ENCODE assay signal across 8 cellular contexts in genomic region chr1:173420330-173420806, GRCh38. TPM values are rescaled to one million over a fixed set of nuclear protein-coding genes. Genes with fewer than 3 reads are reported as not detected.
A peak's percentile ranks its signal among the peaks of the same experiment; 100 is the strongest.
DNase-seq lines count a peak whose midpoint lies in the region; ATAC-seq, FAIRE-seq and TF ChIP-seq lines count a peak whose summit lies in the region.

No MANE protein-coding gene starts in this region.

- H3K9me3 Mint-ChIP-seq in T-cell, result no peaks in the 10 kb centered on the region

- H3K9me3 ChIP-seq in iPS DF 6.9 (ENCODE audit: control insufficient read depth, insufficient read depth, low read length), result no peaks in the 10 kb centered on the region
- H3K9me3 ChIP-seq in smooth muscle cell (replicated peaks; ENCODE audit: low read depth), result no peaks in the 10 kb centered on the region

- no CpG with 5 or more reads among the region's 7 CpGs for WGBS in iPS DF 6.9 (ENCODE audit: insufficient coverage, insufficient read length)
- WGBS in smooth muscle cell (ENCODE audit: low lambda C conversion rate), result 15% methylated on average over 7 of the region's 7 CpGs

- TF ChIP-seq CTCF in astrocyte of the cerebellum (IDR thresholded peaks at IDR 0.05; ENCODE audit: low read depth, low read length, missing control alignments), result peak; percentile 73
- TF ChIP-seq CTCF in smooth muscle cell (IDR thresholded peaks at IDR 0.05; ENCODE audit: borderline replicate concordance, insufficient read depth, poor library complexity, severe bottlenecking), result peak; percentile 89

- DNase-seq in GM18507 (ENCODE audit: extremely low spot score, insufficient read length, low read depth), result no peak
- DNase-seq in NCI-H187 (lab: John Stamatoyannopoulos, UW), result peak; percentile 76
- peak in 32 of 34 experiments; percentile 14 to 60 (median 44) for DNase-seq in T-cell
- peak; percentile 70 for DNase-seq in astrocyte of the cerebellum (ENCODE audit: low read depth)
- DNase-seq in iPS DF 6.9 (ENCODE audit: low read depth, low spot score), result peak; percentile 70
- peak; percentile 7 for DNase-seq in smooth muscle cell (lab: John Stamatoyannopoulos, UW; ENCODE audit: unreplicated experiment)

- POLR2A ChIA-PET in T-cell (lab: Charles Lee), result interaction anchor here (0.6 kb wide), 2 partner anchors 300 to 591 kb away, joined by 3 to 4 read pairs; no protein-coding TSS in a partner anchor

- H3K4me3 ChIP-seq in astrocyte of the cerebellum (ENCODE audit: low read depth, low read length) (no peak overlapping the region), iPS DF 6.9 (ENCODE audit: low read length) (no peak overlapping the region), smooth muscle cell (no peak overlapping the region)

- peaks cover 8 to 12% (median 9%) of the 10 kb centered on the region in 3 donors for H3K4me1 Mint-ChIP-seq in T-cell

- no peaks in the 10 kb centered on the region; the same call in 1 of the 2 replicates for H3K36me3 ChIP-seq in iPS DF 6.9 (ENCODE audit: control insufficient read depth, insufficient read depth, low read length)
- no peaks in the 10 kb centered on the region for H3K36me3 ChIP-seq in smooth muscle cell (ENCODE audit: low read depth)

- H3K4me3 Mint-ChIP-seq in T-cell, result peak overlapping the region in 1 of 3 donors; percentile 22

- H3K27me3 ChIP-seq in iPS DF 6.9 (ENCODE audit: control insufficient read depth, insufficient read depth, low read length) (no peaks in the 10 kb centered on the region), smooth muscle cell (ENCODE audit: low read depth) (no peaks in the 10 kb centered on the region)

- no peak overlapping the region for H3K27ac ChIP-seq in iPS DF 6.9 (ENCODE audit: low read length)
- H3K27ac ChIP-seq in smooth muscle cell (ENCODE audit: low read depth), result no peak overlapping the region

- H3K9ac ChIP-seq in smooth muscle cell (ENCODE audit: low read depth), result no peak overlapping the region

- H3F3A ChIP-seq in smooth muscle cell (ENCODE audit: low read depth), result no peaks in the 10 kb centered on the region

- H3K4me1 ChIP-seq in iPS DF 6.9 (ENCODE audit: control insufficient read depth, insufficient read depth, low read length) (no peaks in the 10 kb centered on the region), smooth muscle cell (ENCODE audit: low read depth) (no peaks in the 10 kb centered on the region)

- H3K27me3 Mint-ChIP-seq in T-cell, result no peaks in the 10 kb centered on the region

- in situ Hi-C loops in astrocyte of the cerebellum (cut with HindIII; ENCODE audit: low sequenced_read_pairs), result loop anchor here (25.0 kb wide), 1 partner anchor 658 kb away; no protein-coding TSS in a partner anchor

- FAIRE-seq in A204.1 (lab: Jason Lieb, UNC) (peak; percentile 55), GM18507 (lab: Jason Lieb, UNC) (peak; percentile 74)

- CTCF ChIA-PET in T-cell (lab: Charles Lee), result interaction anchor here (0.6 to 1.5 kb wide), 12 partner anchors 9 to 1247 kb away, joined by 3 to 9 read pairs (median 4); no protein-coding TSS in a partner anchor

- ATAC-seq in T-cell (replicated peaks in 1 of 4) (peak; percentile 70 to 84 (median 80)), GM21423 (IDR thresholded peaks at IDR 0.05; ENCODE audit: unreplicated experiment) (no peak)

- no peak overlapping the region for H3K27ac Mint-ChIP-seq in T-cell

- H3K36me3 Mint-ChIP-seq in T-cell, result peaks cover 22% of the 10 kb centered on the region

- no peaks in the 10 kb centered on the region for H4K20me1 ChIP-seq in smooth muscle cell (ENCODE audit: low read depth)

- no peaks in the 10 kb centered on the region for H3K79me2 ChIP-seq in smooth muscle cell (ENCODE audit: low read depth)

- no peak overlapping the region for H2AFZ ChIP-seq in smooth muscle cell (ENCODE audit: low read depth)

- peak overlapping the region; percentile 76 for H3K4me2 ChIP-seq in smooth muscle cell

RNA-seq across cellular contexts. Expression of gene PRDX6, which starts 56.8 kb away (rescaled TPM):
- total RNA-seq in T-cell (100 to 1,000 TPM in 2 of 5 donors, 10 to 100 TPM in 3; 70.7 to 108 (median 98.3) TPM), smooth muscle cell (657 and 689 TPM in 2 replicates)
- polyA plus RNA-seq in smooth muscle cell, result 484 and 526 TPM in 2 replicates
